Comparison of ENCODE assay signal across 7 cellular contexts in the genomic region with DNA sequence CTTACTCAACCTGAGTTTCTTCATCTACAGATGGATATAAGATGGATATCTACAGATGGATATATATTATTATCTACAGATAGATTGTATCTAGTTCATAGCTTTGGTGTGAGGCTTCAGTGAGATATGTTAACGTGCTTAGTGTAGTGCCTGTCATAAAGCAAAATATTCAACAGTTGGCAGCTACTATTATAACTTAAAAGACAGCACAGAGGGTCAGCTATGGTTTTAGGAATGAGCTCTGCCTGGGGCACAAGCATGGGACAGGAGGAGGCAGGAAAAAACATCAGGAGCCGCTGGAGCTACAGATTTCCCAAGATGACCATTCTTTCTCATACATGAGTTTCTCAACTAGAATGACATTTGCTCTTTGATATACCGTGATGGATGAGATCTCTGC. TPM values are rescaled to one million over a fixed set of nuclear protein-coding genes. Genes with fewer than 3 reads are reported as not detected.
DNase-seq lines count a peak whose midpoint lies in the region; ATAC-seq and TF ChIP-seq lines count a peak whose summit lies in the region.
"Had no signal": no experiment of that assay in that cellular context is flagged by ENCODE, and none has a peak within 500 bp of the region (broad histone marks: within the 10 kb centered on the region; RNA-seq: fewer than 3 reads in every experiment).

No MANE protein-coding gene starts in this region.

- H3K4me3 Mint-ChIP-seq in CD8-positive, alpha-beta memory T cell = peak overlapping the region; percentile 90 to 96 (median 93)

- no peak for DNase-seq in CD8-positive, alpha-beta memory T cell
- DNase-seq in WERI-Rb-1 (no peak), retina (no peak)
- DNase-seq: NCI-H1048 had no signal

- H3K9me3 ChIP-seq in CD8-positive, alpha-beta memory T cell (ENCODE audit: low read length) = no peaks in the 10 kb centered on the region
- H3K9me3 ChIP-seq in WERI-Rb-1 (ENCODE audit: severe bottlenecking) (no peaks in the 10 kb centered on the region), muscle layer of colon (ENCODE audit: low read length) (no peaks in the 10 kb centered on the region)

- peaks cover 27% of the 10 kb centered on the region for H3K4me1 ChIP-seq in CD8-positive, alpha-beta memory T cell (ENCODE audit: insufficient read depth, low read length)
- H3K4me1 ChIP-seq in muscle layer of colon (ENCODE audit: insufficient read depth, low read length) = peaks cover 20% of the 10 kb centered on the region

- peak overlapping the region; percentile 73 for H3K4me3 ChIP-seq in CD8-positive, alpha-beta memory T cell (ENCODE audit: low read length)
- H3K4me3 ChIP-seq in WERI-Rb-1 (ENCODE audit: low read depth, low read length) = peak overlapping the region; percentile 68
- H3K4me3 ChIP-seq in muscle layer of colon (ENCODE audit: low read depth in 1 of 2, low read length in 2 of 2) = no peak overlapping the region

- H3K36me3 ChIP-seq in CD8-positive, alpha-beta memory T cell (ENCODE audit: insufficient read depth, low read length) = peaks cover 4% of the 10 kb centered on the region
- H3K36me3 ChIP-seq in WERI-Rb-1 (peaks cover 27% of the 10 kb centered on the region), muscle layer of colon (ENCODE audit: insufficient read depth, low read length) (peaks cover 4% of the 10 kb centered on the region)

- ATAC-seq in GM18498 (IDR thresholded peaks at IDR 0.05; ENCODE audit: unreplicated experiment) = no peak
- ATAC-seq in GM19455 (IDR thresholded peaks at IDR 0.05; ENCODE audit: unreplicated experiment) = no peak

- peaks cover 0 to 19% (median 2%) of the 10 kb centered on the region in 3 donors for H3K36me3 Mint-ChIP-seq in CD8-positive, alpha-beta memory T cell

- POLR2A ChIA-PET in CD8-positive, alpha-beta memory T cell (lab: Charles Lee) = interaction anchor here (0.8 to 2.0 kb wide), 5 partner anchors 17 to 160 kb away, joined by 3 to 9 read pairs (median 3); partner anchors contain the start of genes KDM5B, KLHL12, RABIF and TMEM183A

- H3K9ac ChIP-seq in muscle layer of colon (ENCODE audit: low read length) = peak overlapping the region; percentile 37

- no peaks in the 10 kb centered on the region for H3K27me3 Mint-ChIP-seq in CD8-positive, alpha-beta memory T cell

- no peaks in the 10 kb centered on the region for H3K27me3 ChIP-seq in CD8-positive, alpha-beta memory T cell (ENCODE audit: insufficient read depth, low read length, poor library complexity, severe bottlenecking)
- no peaks in the 10 kb centered on the region for H3K27me3 ChIP-seq in WERI-Rb-1 (ENCODE audit: insufficient read depth, low read depth, severe bottlenecking)
- H3K27me3 ChIP-seq in muscle layer of colon (ENCODE audit: control insufficient read depth in 1 of 2, insufficient read depth in 2 of 2, low read length in 2 of 2) = no peaks in the 10 kb centered on the region

- no peaks in the 10 kb centered on the region for H3K9me3 Mint-ChIP-seq in CD8-positive, alpha-beta memory T cell

- H3K27ac ChIP-seq in CD8-positive, alpha-beta memory T cell (ENCODE audit: low read depth, low read length) = no peak overlapping the region
- H3K27ac ChIP-seq in WERI-Rb-1 (no peak overlapping the region), muscle layer of colon (ENCODE audit: low read depth, low read length) (peak overlapping the region; percentile 61)

- TF ChIP-seq CTCF in WERI-Rb-1 (IDR thresholded peaks at IDR 0.05; ENCODE audit: low read depth, low read length) = no peak

- CTCF ChIA-PET in CD8-positive, alpha-beta memory T cell (lab: Charles Lee) = interaction anchor here (0.5 to 1.4 kb wide), 5 partner anchors 24 to 217 kb away, joined by 3 to 5 read pairs (median 3); partner anchors contain the start of gene TMEM183A

- peaks cover 23 to 32% (median 25%) of the 10 kb centered on the region in 3 donors for H3K4me1 Mint-ChIP-seq in CD8-positive, alpha-beta memory T cell

- peak overlapping the region in 6 of 8 donors; percentile 3 to 97 (median 70) for H3K27ac Mint-ChIP-seq in CD8-positive, alpha-beta memory T cell

RNA-seq across cellular contexts. Expression of gene CYB5R1, which starts 1.3 kb away (rescaled TPM):
- 10 to 100 TPM; 23.9 to 26.0 TPM for total RNA-seq in CD8-positive, alpha-beta memory T cell
- 52.7 TPM for polyA plus RNA-seq in CD8-positive, alpha-beta memory T cell

RNA-seq across cellular contexts. Expression of gene ADIPOR1, which starts 10.2 kb away (rescaled TPM):
- 10 to 100 TPM; 91.0 to 95.4 TPM for total RNA-seq in CD8-positive, alpha-beta memory T cell
- polyA plus RNA-seq in CD8-positive, alpha-beta memory T cell = 104 TPM

RNA-seq across cellular contexts. Expression of gene TMEM183A, which starts 38.8 kb away (rescaled TPM):
- total RNA-seq in CD8-positive, alpha-beta memory T cell = 10 to 100 TPM; 76.9 to 77.2 TPM
- 55.4 TPM for polyA plus RNA-seq in CD8-positive, alpha-beta memory T cell

RNA-seq across cellular contexts. Expression of gene KLHL12, which starts 41.3 kb away (rescaled TPM):
- 10 to 100 TPM; 40.2 to 40.9 TPM for total RNA-seq in CD8-positive, alpha-beta memory T cell
- 21.2 TPM for polyA plus RNA-seq in CD8-positive, alpha-beta memory T cell

RNA-seq across cellular contexts. Expression of gene PPFIA4, which starts 57.9 kb away (rescaled TPM):
- total RNA-seq in CD8-positive, alpha-beta memory T cell = 1 to 10 TPM; 1.2 to 1.5 TPM
- polyA plus RNA-seq in CD8-positive, alpha-beta memory T cell = not detected

Comparison
In these comparisons a context has a peak if more than half of its experiments do, and no peak if none do; other contexts are left out.
1. H3K4me3 ChIP-seq: peak in CD8-positive, alpha-beta memory T cell (single experiment) and WERI-Rb-1 (single experiment); none in muscle layer of colon (0 of 2).